In genomic region chr9:116202219-116202912, GRCh38 we compare ENCODE assay signal across 20 cellular contexts. TPM values are rescaled to one million over a fixed set of nuclear protein-coding genes. Genes with fewer than 3 reads are reported as not detected.
DNase-seq lines count a peak whose midpoint lies in the region; TF ChIP-seq lines count a peak whose summit lies in the region.
"Had no signal": no experiment of that assay in that cellular context is flagged by ENCODE, and none has a peak within 500 bp of the region (broad histone marks: within the 10 kb centered on the region; RNA-seq: fewer than 3 reads in every experiment).

No MANE protein-coding gene starts in this region.

- H3K9ac ChIP-seq in smooth muscle cell (ENCODE audit: low read depth): no peak overlapping the region
- H3K9ac ChIP-seq: BLaER1 treated with 17β-estradiol and CSF1 and Interleukin-3, amounts not matched to agents 10 nM and 100 nM had no signal

- H3K4me1 ChIP-seq in smooth muscle cell (ENCODE audit: low read depth) (no peaks in the 10 kb centered on the region), SJCRH30 (no peaks in the 10 kb centered on the region)
- H3K4me1 ChIP-seq: HAP-1 had no signal

- no peak overlapping the region for H3K4me3 ChIP-seq in smooth muscle cell
- no peak overlapping the region for H3K4me3 ChIP-seq in SJCRH30
- H3K4me3 ChIP-seq: BLaER1 treated with 17β-estradiol and CSF1 and Interleukin-3, amounts not matched to agents 10 nM and 100 nM; HAP-1 had no signal

- 94% methylated on average over 5 of the region's 5 CpGs for WGBS in smooth muscle cell (ENCODE audit: low lambda C conversion rate)

- peak overlapping the region; percentile 71 for H3K27ac Mint-ChIP-seq in osteocyte (ENCODE audit: unreplicated experiment)
- H3K27ac Mint-ChIP-seq: CD8-positive, alpha-beta T cell had no signal

- no peaks in the 10 kb centered on the region for H3K27me3 ChIP-seq in smooth muscle cell (ENCODE audit: low read depth)
- no peaks in the 10 kb centered on the region for H3K27me3 ChIP-seq in SJCRH30
- H3K27me3 ChIP-seq: BLaER1 treated with 17β-estradiol and CSF1 and Interleukin-3, amounts not matched to agents 10 nM and 100 nM had no signal

- H3K27me3 Mint-ChIP-seq in osteocyte (ENCODE audit: unreplicated experiment): no peaks in the 10 kb centered on the region

- peaks cover 86% of the 10 kb centered on the region for H3K4me1 Mint-ChIP-seq in osteocyte (ENCODE audit: unreplicated experiment)

- H3K36me3 ChIP-seq in smooth muscle cell (ENCODE audit: low read depth): peaks cover 16% of the 10 kb centered on the region
- H3K36me3 ChIP-seq in SJCRH30: no peaks in the 10 kb centered on the region
- H3K36me3 ChIP-seq: BLaER1 treated with 17β-estradiol and CSF1 and Interleukin-3, amounts not matched to agents 10 nM and 100 nM; HAP-1 had no signal

- H3F3A ChIP-seq in smooth muscle cell (ENCODE audit: low read depth): no peaks in the 10 kb centered on the region

- TF ChIP-seq CTCF in osteocyte (IDR thresholded peaks at IDR 0.05) (no peak), smooth muscle cell (IDR thresholded peaks at IDR 0.05; ENCODE audit: borderline replicate concordance, insufficient read depth, poor library complexity, severe bottlenecking) (no peak)

- no peak overlapping the region for H3K4me3 Mint-ChIP-seq in osteocyte (ENCODE audit: unreplicated experiment)
- H3K4me3 Mint-ChIP-seq: CD8-positive, alpha-beta T cell had no signal

- H3K9me3 Mint-ChIP-seq in osteocyte (ENCODE audit: unreplicated experiment): no peaks in the 10 kb centered on the region

- no peak overlapping the region for H3K4me2 ChIP-seq in smooth muscle cell
- H3K4me2 ChIP-seq: BLaER1 treated with 17β-estradiol and CSF1 and Interleukin-3, amounts not matched to agents 10 nM and 100 nM had no signal

- H3K9me3 ChIP-seq in smooth muscle cell (replicated peaks; ENCODE audit: low read depth): no peaks in the 10 kb centered on the region
- no peaks in the 10 kb centered on the region for H3K9me3 ChIP-seq in SJCRH30 (replicated peaks)
- H3K9me3 ChIP-seq: BLaER1 treated with 17β-estradiol and CSF1 and Interleukin-3, amounts not matched to agents 10 nM and 100 nM; HAP-1 had no signal

- H3K36me3 Mint-ChIP-seq in osteocyte (ENCODE audit: unreplicated experiment): peaks cover 69% of the 10 kb centered on the region
- H3K36me3 Mint-ChIP-seq: CD8-positive, alpha-beta T cell had no signal

- peaks cover 19% of the 10 kb centered on the region for H3K79me2 ChIP-seq in smooth muscle cell (ENCODE audit: low read depth)

- H3K27ac ChIP-seq in smooth muscle cell (ENCODE audit: low read depth) (no peak overlapping the region), SJCRH30 (no peak overlapping the region)
- H3K27ac ChIP-seq: BLaER1 treated with 17β-estradiol and CSF1 and Interleukin-3, amounts not matched to agents 10 nM and 100 nM had no signal

- peaks cover 63% of the 10 kb centered on the region for H4K20me1 ChIP-seq in smooth muscle cell (ENCODE audit: low read depth)
- H4K20me1 ChIP-seq: BLaER1 treated with 17β-estradiol and CSF1 and Interleukin-3, amounts not matched to agents 10 nM and 100 nM had no signal

- DNase-seq in AG20443 (ENCODE audit: low spot score) (peak; percentile 25), NCI-H226 (peak; percentile 52), astrocyte of the hippocampus (ENCODE audit: low read depth, low spot score) (peak; percentile 68), osteocyte (ENCODE audit: extremely low spot score, unreplicated experiment) (no peak), smooth muscle cell (lab: John Stamatoyannopoulos, UW; ENCODE audit: unreplicated experiment) (no peak), SJCRH30 (no peak), ureter (ENCODE audit: low spot score) (no peak), NCI-H1694 treated with DMSO at 0.1 percent for 48 hours (lab: John Stamatoyannopoulos, UW) (no peak)
- DNase-seq: CD8-positive, alpha-beta T cell; DMS53; EL; Kasumi-1; NCI-H1105; NCI-H1694; NCI-H510A; NCI-H748 treated with DMSO at 0.1 percent for 48 hours; OCI-M1; SHP77 treated with DMSO at 0.1 percent for 48 hours had no signal

- H2AFZ ChIP-seq in smooth muscle cell (ENCODE audit: low read depth): no peak overlapping the region

RNA-seq across cellular contexts. Expression of gene PAPPA, which starts 48.8 kb away (rescaled TPM):
- total RNA-seq in osteocyte: 214 and 229 TPM in 2 replicates
- total RNA-seq in smooth muscle cell: 99.2 and 114 TPM in 2 replicates
- polyA plus RNA-seq in smooth muscle cell: 27.7 and 31.5 TPM in 2 replicates
- total RNA-seq in SJCRH30 (2014; rRNA removed; shearing (Covaris generic)): 2.5 and 2.8 TPM in 2 replicates
- 4.9 TPM for total RNA-seq in ureter
- total RNA-seq: CD8-positive, alpha-beta T cell had no signal

Comparison
In these comparisons a context has a peak if more than half of its experiments do, and no peak if none do; other contexts are left out.
1. DNase-seq: peak in AG20443 (single experiment), NCI-H226 (single experiment) and astrocyte of the hippocampus (single experiment); none in osteocyte (single experiment), smooth muscle cell (single experiment), SJCRH30 (0 of 2), ureter (single experiment) and NCI-H1694 treated with DMSO at 0.1 percent for 48 hours (single experiment).
2. RNA of gene PAPPA, which starts 48.8 kb away (total RNA-seq): 214 to 229 TPM in osteocyte and 99.2 to 114 TPM in smooth muscle cell; 4.9 TPM in ureter (single experiment) and 2.5 to 2.8 TPM in SJCRH30; every median in the first group is over 10 times any median in the second.